Comparison of ENCODE assay signal across 8 cellular contexts in genomic region chr6:169831450-169832246, GRCh38.
DNase-seq lines count a peak whose midpoint lies in the region; TF ChIP-seq lines count a peak whose summit lies in the region.

No MANE protein-coding gene starts in this region.

- TF ChIP-seq CTCF in GM13977 (IDR thresholded peaks at IDR 0.05; ENCODE audit: extremely low read depth, insufficient read depth, missing control alignments) (peak; percentile 92), foreskin fibroblast (IDR thresholded peaks at IDR 0.05; ENCODE audit: low read depth, low read length) (peak; percentile 87)

- H3K27ac ChIP-seq in substantia nigra (ENCODE audit: low read depth, low read length, poor library complexity, severe bottlenecking), result no peak overlapping the region

- H3K4me3 ChIP-seq in foreskin fibroblast (ENCODE audit: low read depth in 1 of 2, low read length in 2 of 2), result no peak overlapping the region

- in situ Hi-C loops in GM13977 (cut with MboI; ENCODE audit: low pct_unique_long_range_greater_than_20kb, low sequenced_read_pairs, unreplicated experiment) (loop anchor here (10.0 kb wide), 1 partner anchor 683 kb away; no protein-coding TSS in a partner anchor), KBM-7 (cut with MboI; ENCODE audit: low pct_unique_long_range_greater_than_20kb, low sequenced_read_pairs) (no loop called here)

- DNase-seq in A172 (ENCODE audit: low spot score), result peak; percentile 44
- DNase-seq in GM13977 (ENCODE audit: low spot score), result peak; percentile 81
- DNase-seq in KBM-7, result peak; percentile 69
- peak; percentile 67 for DNase-seq in RPMI7951 (ENCODE audit: low read depth)
- DNase-seq in activated effector memory CD4-positive, alpha-beta T cell treated with anti-CD3 and anti-CD28 coated beads, Interleukin-2, amount 50 U/mL, for 16 hours, result peak; percentile 89
- DNase-seq in foreskin fibroblast, result peak; percentile 32 to 77
- DNase-seq in nucleus accumbens (lab: John Stamatoyannopoulos, UW), result peak in 50 of 56 donors; percentile 18 to 85 (median 56)
- DNase-seq in substantia nigra (lab: John Stamatoyannopoulos, UW), result peak in 48 of 49 donors; percentile 12 to 86 (median 64)
